ENCODE assay signal across 8 cellular contexts in genomic region chr9:105842023-105842644, GRCh38.
DNase-seq lines count a peak whose midpoint lies in the region; ATAC-seq and TF ChIP-seq lines count a peak whose summit lies in the region.

No MANE protein-coding gene starts in this region.

- no peak overlapping the region for H3K4me2 ChIP-seq in parathyroid adenoma (ENCODE audit: low read length)

- ATAC-seq in HG02885 (IDR thresholded peaks at IDR 0.05; ENCODE audit: poor library complexity, unreplicated experiment), result peak; percentile 59
- no peak for ATAC-seq in HG02973 (IDR thresholded peaks at IDR 0.05; ENCODE audit: unreplicated experiment)

- DNase-seq in NCI-H2107 treated with DMSO at 0.1 percent for 48 hours (lab: John Stamatoyannopoulos, UW; ENCODE audit: unreplicated experiment), result peak; percentile 3
- DNase-seq in NCI-H2107 (lab: John Stamatoyannopoulos, UW), result no peak
- peak; percentile 23 for DNase-seq in RPMI8226
- DNase-seq in fibroblast of gingiva (ENCODE audit: low read depth), result peak; percentile 14
- no peak for DNase-seq in activated T-cell treated with anti-CD3 and anti-CD28 coated beads, Interleukin-2, amount 50 U/mL, for 1 hour

- no peak overlapping the region for H3K4me3 ChIP-seq in parathyroid adenoma (ENCODE audit: low read depth, low read length)

- no peaks in the 10 kb centered on the region for H3K27me3 ChIP-seq in parathyroid adenoma (ENCODE audit: control insufficient read depth, insufficient read depth, low read length)

- H3K27ac ChIP-seq in parathyroid adenoma, result no peak overlapping the region

- peak; percentile 30 for TF ChIP-seq CTCF in parathyroid adenoma (IDR thresholded peaks at IDR 0.05)

- no peak overlapping the region for H2AFZ ChIP-seq in parathyroid adenoma

- no peaks in the 10 kb centered on the region for H3K79me2 ChIP-seq in parathyroid adenoma

- H3K9ac ChIP-seq in parathyroid adenoma, result no peak overlapping the region

- H3K4me1 ChIP-seq in parathyroid adenoma, result no peaks in the 10 kb centered on the region

- no peaks in the 10 kb centered on the region for H3K9me3 ChIP-seq in parathyroid adenoma (ENCODE audit: control insufficient read depth, low read length)

- H3K36me3 ChIP-seq in parathyroid adenoma (ENCODE audit: control insufficient read depth, insufficient read depth, low read length), result no peaks in the 10 kb centered on the region

Comparison
In these comparisons a context has a peak if more than half of its experiments do, and no peak if none do; other contexts are left out.
1. DNase-seq: peak in NCI-H2107 treated with DMSO at 0.1 percent for 48 hours (single experiment), RPMI8226 (single experiment) and fibroblast of gingiva (single experiment); none in NCI-H2107 (single experiment) and activated T-cell treated with anti-CD3 and anti-CD28 coated beads, Interleukin-2, amount 50 U/mL, for 1 hour (single experiment).